28 cellular contexts compared by ENCODE assay signal in the genomic region with DNA sequence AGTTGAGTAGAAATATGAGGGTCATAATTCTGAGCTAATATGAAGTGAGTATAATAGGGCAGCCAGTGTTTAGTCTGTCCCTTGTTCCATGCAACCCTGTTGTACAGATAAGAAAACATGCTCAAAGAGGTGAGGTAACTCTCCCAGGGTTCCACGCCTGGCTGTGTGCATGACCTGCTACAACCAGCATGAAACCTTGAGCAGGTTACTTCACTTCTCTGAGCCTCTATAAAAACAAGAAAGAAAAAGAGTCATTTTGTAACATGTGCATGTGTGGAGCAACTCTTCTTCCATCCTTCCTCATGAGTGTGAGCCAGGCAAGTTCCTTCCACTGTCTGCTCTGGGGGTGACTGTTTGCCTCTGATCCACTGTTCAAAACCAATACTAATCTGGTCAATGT. TPM values are rescaled to one million over a fixed set of nuclear protein-coding genes. Genes with fewer than 3 reads are reported as not detected.
A peak's percentile ranks its signal among the peaks of the same experiment; 100 is the strongest.
DNase-seq lines count a peak whose midpoint lies in the region; ATAC-seq and TF ChIP-seq lines count a peak whose summit lies in the region.
"Had no signal": no experiment of that assay in that cellular context is flagged by ENCODE, and none has a peak within 500 bp of the region (broad histone marks: within the 10 kb centered on the region; RNA-seq: fewer than 3 reads in every experiment).

No MANE protein-coding gene starts in this region.

- DNase-seq in activated naive CD4-positive, alpha-beta T cell treated with anti-CD3 and anti-CD28 coated beads, Interleukin-2, amount 10 ng/mL, durations not matched to agents 7 days and 5 days = no peak
- DNase-seq in activated naive CD4-positive, alpha-beta T cell (lab: John Stamatoyannopoulos, UW) = no peak
- peak; percentile 87 to 91 for DNase-seq in trophoblast cell
- no peak for DNase-seq in heart left ventricle
- no peak for DNase-seq in left cardiac atrium
- DNase-seq in OCI-LY7 (ENCODE audit: low spot score) = no peak
- DNase-seq: activated CD4-positive, alpha-beta T cell treated with anti-CD3 and anti-CD28 coated beads for 48 hours; activated CD8-positive, alpha-beta memory T cell treated with anti-CD3 and anti-CD28 coated beads for 24 hours; activated effector memory CD4-positive, alpha-beta T cell treated with Interleukin-2 at 50 U/mL for 16 hours; activated naive CD8-positive, alpha-beta T cell treated with anti-CD3 and anti-CD28 coated beads for 36 hours; anterior cingulate cortex; CD8-positive, alpha-beta T cell; GM23248; naive B cell; NCI-H1105 treated with DMSO at 0.1 percent for 48 hours; NCI-H2029; NCI-H524; nucleus accumbens; SJCRH30; stimulated activated naive B cell treated with anti-CD40 and anti-IgM and Interleukin-4, amounts not matched to agents 10 μg/mL and 1 μg/mL and 100 μg/mL, for 72 hours; uterus; WERI-Rb-1 had no signal

- CTCF ChIA-PET in activated naive CD4-positive, alpha-beta T cell treated with anti-CD3 and anti-CD28 coated beads, Interleukin-2, amount 10 ng/mL, durations not matched to agents 7 days and 5 days (lab: Charles Lee) = no interaction called here
- CTCF ChIA-PET in OCI-LY7 (lab: Charles Lee; ENCODE audit: unreplicated experiment) = no interaction called here

- ATAC-seq in heart left ventricle (no peak), left cardiac atrium (no peak), HG02759 (IDR thresholded peaks at IDR 0.05; ENCODE audit: unreplicated experiment) (no peak)
- ATAC-seq: CD8-positive, alpha-beta T cell; sciatic nerve; stimulated activated naive B cell treated with anti-CD40 and anti-IgM and Interleukin-4, amounts not matched to agents 10 μg/mL and 1 μg/mL and 100 μg/mL, for 72 hours had no signal

- peaks cover 2% of the 10 kb centered on the region for H3K79me1 ChIP-seq in trophoblast cell (ENCODE audit: low read length)

- no peak overlapping the region for H3K4me3 Mint-ChIP-seq in activated naive CD4-positive, alpha-beta T cell treated with anti-CD3 and anti-CD28 coated beads, Interleukin-2, amount 10 ng/mL, durations not matched to agents 7 days and 5 days
- H3K4me3 Mint-ChIP-seq: activated naive CD8-positive, alpha-beta T cell treated with anti-CD3 and anti-CD28 coated beads for 36 hours; B cell; CD8-positive, alpha-beta T cell; naive B cell; stimulated activated naive B cell treated with anti-CD40 and anti-IgM and Interleukin-4, amounts not matched to agents 10 μg/mL and 1 μg/mL and 100 μg/mL, for 72 hours had no signal

- H3K27me3 Mint-ChIP-seq in activated naive CD4-positive, alpha-beta T cell treated with anti-CD3 and anti-CD28 coated beads, Interleukin-2, amount 10 ng/mL, durations not matched to agents 7 days and 5 days = no peaks in the 10 kb centered on the region
- H3K27me3 Mint-ChIP-seq: activated naive CD8-positive, alpha-beta T cell treated with anti-CD3 and anti-CD28 coated beads for 36 hours; B cell; naive B cell; progenitor cell of endocrine pancreas; stimulated activated naive B cell treated with anti-CD40 and anti-IgM and Interleukin-4, amounts not matched to agents 10 μg/mL and 1 μg/mL and 100 μg/mL, for 72 hours had no signal

- WGBS in esophagus, 2 donors = 71 to 76% methylated on average over 1 of the region's 1 CpG
- no CpG with 5 or more reads among the region's 1 CpG for whole genome bisulfite sequencing in trophoblast cell (ENCODE audit: extremely low coverage, insufficient coverage, insufficient read length)
- 92 to 100% (median 94%) methylated on average over 1 of the region's 1 CpG for WGBS in heart left ventricle, 4 donors

- H2BK12ac ChIP-seq in trophoblast cell (ENCODE audit: low read length) = no peak overlapping the region

- H3K36me3 Mint-ChIP-seq in activated naive CD4-positive, alpha-beta T cell treated with anti-CD3 and anti-CD28 coated beads, Interleukin-2, amount 10 ng/mL, durations not matched to agents 7 days and 5 days = peaks cover 9% of the 10 kb centered on the region

- H3K18ac ChIP-seq in trophoblast cell (ENCODE audit: low read length) = no peak overlapping the region

- no peak overlapping the region for H3K4ac ChIP-seq in trophoblast cell (ENCODE audit: low read depth, low read length)

- H3K14ac ChIP-seq in trophoblast cell (ENCODE audit: low read length) = no peak overlapping the region

- H3K27ac Mint-ChIP-seq in activated naive CD4-positive, alpha-beta T cell treated with anti-CD3 and anti-CD28 coated beads, Interleukin-2, amount 10 ng/mL, durations not matched to agents 7 days and 5 days = peak overlapping the region; percentile 38
- H3K27ac Mint-ChIP-seq: activated naive CD8-positive, alpha-beta T cell treated with anti-CD3 and anti-CD28 coated beads for 36 hours; B cell; CD8-positive, alpha-beta T cell; progenitor cell of endocrine pancreas; stimulated activated naive B cell treated with anti-CD40 and anti-IgM and Interleukin-4, amounts not matched to agents 10 μg/mL and 1 μg/mL and 100 μg/mL, for 72 hours had no signal

- H3K4me3 ChIP-seq in esophagus (ENCODE audit: low read depth in 1 of 2, low read length in 2 of 2) (no peak overlapping the region), trophoblast cell (ENCODE audit: low read depth, low read length) (no peak overlapping the region), heart left ventricle (no peak overlapping the region), OCI-LY7 (ENCODE audit: low read depth, low read length, poor library complexity, severe bottlenecking) (no peak overlapping the region)
- H3K4me3 ChIP-seq: breast epithelium, GM23248, SJCRH30, uterus had no signal

- no peak overlapping the region for H3K9ac ChIP-seq in trophoblast cell (ENCODE audit: low read length)
- H3K9ac ChIP-seq: GM23248 had no signal

- TF ChIP-seq POLR2A in heart left ventricle (IDR thresholded peaks at IDR 0.05) = no peak

- H3K23ac ChIP-seq in trophoblast cell (ENCODE audit: low read length) = no peak overlapping the region

- H3K4me1 Mint-ChIP-seq in activated naive CD4-positive, alpha-beta T cell treated with anti-CD3 and anti-CD28 coated beads, Interleukin-2, amount 10 ng/mL, durations not matched to agents 7 days and 5 days = peaks cover 8% of the 10 kb centered on the region

- TF ChIP-seq CTCF in heart left ventricle (IDR thresholded peaks at IDR 0.05) (no peak), OCI-LY7 (conservative IDR thresholded peaks at IDR 0.05; ENCODE audit: low read length) (no peak)

- H4K8ac ChIP-seq in trophoblast cell (ENCODE audit: low read depth, low read length) = no peak overlapping the region

- no peak overlapping the region for H2BK5ac ChIP-seq in trophoblast cell (ENCODE audit: low read depth, low read length, poor library complexity)

- H3K9me3 ChIP-seq in esophagus (ENCODE audit: control insufficient read depth in 2 of 2, insufficient read depth in 1 of 2, low read depth in 1 of 2, low read length in 1 of 2) = no peaks in the 10 kb centered on the region
- peaks cover 3% of the 10 kb centered on the region for H3K9me3 ChIP-seq in trophoblast cell (ENCODE audit: insufficient read depth, low read depth, low read length)
- H3K9me3 ChIP-seq in heart left ventricle = peaks cover 0 to 8% (median 0%) of the 10 kb centered on the region in 12 donors
- 0 out of 2 replicates have a peak, but pooled peaks cover 6% of the 10 kb centered on the region for H3K9me3 ChIP-seq in OCI-LY7 (ENCODE audit: low read length)
- H3K9me3 ChIP-seq: breast epithelium, SJCRH30, uterus had no signal

- H3K4me2 ChIP-seq in trophoblast cell (ENCODE audit: low read length) = no peak overlapping the region
- no peak overlapping the region for H3K4me2 ChIP-seq in OCI-LY7 (ENCODE audit: low read length)

- no peak overlapping the region for H2AK5ac ChIP-seq in trophoblast cell (ENCODE audit: low read length)

- no TSS peak for BruUV-seq in OCI-LY7 (replicated peaks; lab: Mats Ljungman, UMichigan)

- no peaks in the 10 kb centered on the region for H3K9me2 ChIP-seq in OCI-LY7 (ENCODE audit: insufficient read depth, low read length)

- H3K36me3 ChIP-seq in esophagus (ENCODE audit: control insufficient read depth in 2 of 2, insufficient read depth in 2 of 2, low read length in 1 of 2) = no peaks in the 10 kb centered on the region
- peaks cover 2 to 3% of the 10 kb centered on the region in 2 experiments for H3K36me3 ChIP-seq in trophoblast cell (ENCODE audit: control insufficient read depth in 1 of 2, insufficient read depth in 2 of 2, low read length in 2 of 2)
- H3K36me3 ChIP-seq in heart left ventricle = peaks cover 0 to 13% (median 2%) of the 10 kb centered on the region in 9 donors
- H3K36me3 ChIP-seq in OCI-LY7 (ENCODE audit: insufficient read depth, low read length) = peaks cover 22% of the 10 kb centered on the region
- H3K36me3 ChIP-seq: breast epithelium, SJCRH30, uterus had no signal

- H4K20me1 ChIP-seq in OCI-LY7 (ENCODE audit: insufficient read depth, low read length) = no peaks in the 10 kb centered on the region

- no peak overlapping the region for H4K12ac ChIP-seq in trophoblast cell (ENCODE audit: low read depth, low read length)

- no peaks in the 10 kb centered on the region for H3K9me3 Mint-ChIP-seq in activated naive CD4-positive, alpha-beta T cell treated with anti-CD3 and anti-CD28 coated beads, Interleukin-2, amount 10 ng/mL, durations not matched to agents 7 days and 5 days
- H3K9me3 Mint-ChIP-seq: CD8-positive, alpha-beta T cell; stimulated activated naive B cell treated with anti-CD40 and anti-IgM and Interleukin-4, amounts not matched to agents 10 μg/mL and 1 μg/mL and 100 μg/mL, for 72 hours had no signal

- H3K79me2 ChIP-seq in trophoblast cell (ENCODE audit: control insufficient read depth, insufficient read depth, low read length, poor library complexity) = no peaks in the 10 kb centered on the region
- no peaks in the 10 kb centered on the region for H3K79me2 ChIP-seq in OCI-LY7 (ENCODE audit: insufficient read depth, low read depth, low read length)

- H3K27ac ChIP-seq in esophagus (ENCODE audit: low read depth in 2 of 2, low read length in 1 of 2) (peak overlapping the region; percentile 38 to 91), trophoblast cell (ENCODE audit: low read depth, low read length) (no peak overlapping the region), heart left ventricle (no peak overlapping the region), OCI-LY7 (ENCODE audit: low read depth, low read length, poor library complexity, severe bottlenecking) (no peak overlapping the region)
- H3K27ac ChIP-seq: GM23248, SJCRH30, uterus, WERI-Rb-1 had no signal

- H2AFZ ChIP-seq in trophoblast cell (ENCODE audit: insufficient read depth, low read length, poor library complexity) (no peak overlapping the region), OCI-LY7 (ENCODE audit: low read length) (no peak overlapping the region)
- H2AFZ ChIP-seq: GM23248 had no signal

- intact Hi-C loops in heart left ventricle (cut with DNase I) = no loop called here
- intact Hi-C loops in left cardiac atrium (cut with DNase I) = no loop called here
- intact Hi-C loops in OCI-LY7 (cut with micrococcal nuclease; ENCODE audit: unreplicated experiment) = no loop called here

- H2BK120ac ChIP-seq in trophoblast cell (ENCODE audit: insufficient read depth, low read length, poor library complexity) = no peak overlapping the region

- H3K27me3 ChIP-seq in esophagus (ENCODE audit: control insufficient read depth in 1 of 2, insufficient read depth in 2 of 2, low read length in 2 of 2) (no peaks in the 10 kb centered on the region), trophoblast cell (ENCODE audit: insufficient read depth, low read length) (no peaks in the 10 kb centered on the region), heart left ventricle (no peaks in the 10 kb centered on the region)
- H3K27me3 ChIP-seq: breast epithelium, SJCRH30, uterus had no signal

- H4K91ac ChIP-seq in trophoblast cell (ENCODE audit: low read depth, low read length) = no peak overlapping the region

- H3K4me1 ChIP-seq in esophagus (ENCODE audit: control insufficient read depth in 2 of 2, insufficient read depth in 2 of 2, low read length in 1 of 2) = no peaks in the 10 kb centered on the region
- peaks cover 11 to 13% of the 10 kb centered on the region in 2 experiments for H3K4me1 ChIP-seq in trophoblast cell (ENCODE audit: control insufficient read depth in 1 of 2, insufficient read depth in 2 of 2, low read length in 2 of 2)
- H3K4me1 ChIP-seq in heart left ventricle = no peaks in the 10 kb centered on the region
- H3K4me1 ChIP-seq in OCI-LY7 (ENCODE audit: insufficient read depth, low read length, poor library complexity, severe bottlenecking) = peaks cover 15% of the 10 kb centered on the region
- H3K4me1 ChIP-seq: breast epithelium, SJCRH30, uterus had no signal

- POLR2A ChIA-PET in OCI-LY7 (lab: Charles Lee) = interaction anchor here (0.9 kb wide), 1 partner anchor 12 kb away, joined by 3 read pairs; no protein-coding TSS in a partner anchor

RNA-seq across cellular contexts. Expression of a gene that starts 21.7 kb away (rescaled TPM):
- polyA plus RNA-seq in esophagus = 10 to 100 TPM; 36.8 to 49.6 TPM
- polyA plus RNA-seq in trophoblast cell (2013) = 14.0 and 14.3 TPM in 2 replicates
- 10 to 100 TPM in 3 of 9 donors, 1 to 10 TPM in 6; 6.5 to 11.7 (median 9.8) TPM for total RNA-seq in heart left ventricle
- polyA plus RNA-seq in heart left ventricle = 10 to 100 TPM in 1 of 2 donors, 1 to 10 TPM in 1; 8.2 to 15.4 TPM
- total RNA-seq in left cardiac atrium = 10 to 100 TPM; 10.1 to 11.7 TPM
- total RNA-seq in OCI-LY7 (2014; rRNA removed; shearing (Covaris generic)) = 13.2 and 16.2 TPM in 2 replicates
- 18.0 and 18.5 TPM in 2 replicates for total RNA-seq in OCI-LY7 (2022)

RNA-seq across cellular contexts. Expression of a gene that starts 30.8 kb away (rescaled TPM):
- polyA plus RNA-seq in esophagus (1 to 10 TPM; 1.8 to 2.0 TPM), heart left ventricle (1 to 10 TPM; 2.1 to 4.4 TPM)
- polyA plus RNA-seq in trophoblast cell (2013) = 0.54 and 0.86 TPM in 2 replicates
- total RNA-seq in heart left ventricle (10 to 100 TPM in 1 of 9 donors, 1 to 10 TPM in 8; 3.5 to 11.6 (median 4.3) TPM), left cardiac atrium (1 to 10 TPM; 3.5 to 3.7 TPM), OCI-LY7 (2022) (6.8 and 7.8 TPM in 2 replicates)
- 4.7 and 8.5 TPM in 2 replicates for total RNA-seq in OCI-LY7 (2014; rRNA removed; shearing (Covaris generic))

RNA-seq across cellular contexts. Expression of a gene that starts 30.9 kb away (rescaled TPM):
- polyA plus RNA-seq in esophagus = 10 to 100 TPM; 10.6 to 16.0 TPM
- polyA plus RNA-seq in trophoblast cell (2013) = 4.3 and 4.7 TPM in 2 replicates
- total RNA-seq in heart left ventricle = 10 to 100 TPM in 4 of 9 donors, 1 to 10 TPM in 5; 7.6 to 15.6 (median 8.6) TPM
- 10 to 100 TPM; 11.8 to 26.9 TPM for polyA plus RNA-seq in heart left ventricle
- 1 to 10 TPM; 7.6 to 9.6 TPM for total RNA-seq in left cardiac atrium
- 15.7 and 18.3 TPM in 2 replicates for total RNA-seq in OCI-LY7 (2014; rRNA removed; shearing (Covaris generic))
- total RNA-seq in OCI-LY7 (2022) = 8.1 and 8.4 TPM in 2 replicates

RNA-seq across cellular contexts. Expression of a gene that starts 36.6 kb away (rescaled TPM):
- polyA plus RNA-seq in esophagus (1 to 10 TPM; 1.2 to 1.7 TPM), heart left ventricle (1 to 10 TPM; 2.7 to 7.0 TPM)
- 0.74 and 0.76 TPM in 2 replicates for polyA plus RNA-seq in trophoblast cell (2013)
- total RNA-seq in heart left ventricle (1 to 10 TPM; 1.7 to 5.6 (median 2.9) TPM), left cardiac atrium (1 to 10 TPM; 2.5 to 4.8 TPM), OCI-LY7 (2022) (10.5 and 14.0 TPM in 2 replicates)
- 12.3 and 23.3 TPM in 2 replicates for total RNA-seq in OCI-LY7 (2014; rRNA removed; shearing (Covaris generic))

RNA-seq across cellular contexts. Expression of a gene that starts 37.3 kb away (rescaled TPM):
- polyA plus RNA-seq in esophagus (10 to 100 TPM in 1 of 2 donors, 1 to 10 TPM in 1; 6.7 to 10.3 TPM), heart left ventricle (10 to 100 TPM in 1 of 2 donors, 1 to 10 TPM in 1; 7.8 to 15.6 TPM)
- polyA plus RNA-seq in trophoblast cell (2013) = 22.2 and 22.3 TPM in 2 replicates
- total RNA-seq in heart left ventricle (10 to 100 TPM in 4 of 9 donors, 1 to 10 TPM in 5; 6.2 to 19.9 (median 9.5) TPM), left cardiac atrium (10 to 100 TPM in 1 of 2 donors, 1 to 10 TPM in 1; 9.0 to 10.2 TPM), OCI-LY7 (2022) (45.4 and 50.2 TPM in 2 replicates)
- 33.7 and 41.7 TPM in 2 replicates for total RNA-seq in OCI-LY7 (2014; rRNA removed; shearing (Covaris generic))

Comparison
In these comparisons a context has a peak if more than half of its experiments do, and no peak if none do; other contexts are left out.
1. DNase-seq: peak in trophoblast cell (2 of 2); none in activated naive CD4-positive, alpha-beta T cell treated with anti-CD3 and anti-CD28 coated beads, Interleukin-2, amount 10 ng/mL, durations not matched to agents 7 days and 5 days (single experiment), activated naive CD4-positive, alpha-beta T cell (0 of 4), heart left ventricle (0 of 5), left cardiac atrium (single experiment) and OCI-LY7 (single experiment).
2. H3K27ac ChIP-seq: peak in esophagus (2 of 2); none in trophoblast cell (single experiment), heart left ventricle (0 of 12) and OCI-LY7 (single experiment).